Comparison of ENCODE assay signal across 8 cellular contexts in genomic region chr14:49633650-49634546, GRCh38. TPM values are rescaled to one million over a fixed set of nuclear protein-coding genes. Genes with fewer than 3 reads are reported as not detected.
DNase-seq lines count a peak whose midpoint lies in the region; ATAC-seq, FAIRE-seq and TF ChIP-seq lines count a peak whose summit lies in the region.

No MANE protein-coding gene starts in this region.

- peak overlapping the region; percentile 97 for H3K9ac ChIP-seq in keratinocyte (ENCODE audit: control insufficient read depth, extremely low read depth, insufficient read depth, low read length)

- dilution Hi-C loops in keratinocyte (cut with MboI; ENCODE audit: extremely low pct_ligation_motif_present, low sequenced_read_pairs) = no loop called here

- peaks cover 37% of the 10 kb centered on the region for H3K36me3 Mint-ChIP-seq in activated B cell treated with CpG ODN at 0.5 μM for 24 hours (ENCODE audit: low read depth)

- no peaks in the 10 kb centered on the region for H3K9me3 Mint-ChIP-seq in activated B cell treated with CpG ODN at 0.5 μM for 24 hours

- peak; percentile 77 for ATAC-seq in GM19023 (IDR thresholded peaks at IDR 0.05; ENCODE audit: unreplicated experiment)
- peak; percentile 72 for ATAC-seq in HG03196 (IDR thresholded peaks at IDR 0.05; ENCODE audit: unreplicated experiment)
- ATAC-seq in activated B cell treated with CpG ODN at 0.5 μM for 24 hours (ENCODE audit: low read depth) = peak; percentile 80

- H3K4me3 Mint-ChIP-seq in activated B cell treated with CpG ODN at 0.5 μM for 24 hours = peak overlapping the region; percentile 96

- H3K27ac ChIP-seq in caudate nucleus (ENCODE audit: low read depth, low read length) = peak overlapping the region; percentile 97
- peak overlapping the region; percentile 95 for H3K27ac ChIP-seq in keratinocyte (ENCODE audit: control insufficient read depth, insufficient read depth, low read length)

- no peaks in the 10 kb centered on the region for H3K27me3 Mint-ChIP-seq in activated B cell treated with CpG ODN at 0.5 μM for 24 hours

- no peaks in the 10 kb centered on the region for H3K27me3 ChIP-seq in keratinocyte (ENCODE audit: control insufficient read depth, extremely low read depth, insufficient read depth, low read length)

- H2AFZ ChIP-seq in keratinocyte (ENCODE audit: control insufficient read depth, low read length) = peak overlapping the region; percentile 84

- intact Hi-C loops in activated B cell treated with CpG ODN at 0.5 μM for 24 hours (cut with micrococcal nuclease) = loop anchor here (1.0 to 10.0 kb wide), 16 partner anchors 14 to 1191 kb away; partner anchors contain the start of genes DMAC2L, KLHDC1, KLHDC2 and L2HGDH

- H3K4me1 Mint-ChIP-seq in activated B cell treated with CpG ODN at 0.5 μM for 24 hours = peaks cover 66% of the 10 kb centered on the region

- peak overlapping the region; percentile 90 for H3K4me2 ChIP-seq in keratinocyte (ENCODE audit: control insufficient read depth, extremely low read depth, insufficient read depth, low read depth, low read length)

- POLR2A ChIA-PET in activated B cell treated with CpG ODN at 0.5 μM for 24 hours (lab: Charles Lee) = interaction anchor here (0.5 to 6.3 kb wide), 26 partner anchors 10 to 1038 kb away, joined by 3 to 235 read pairs (median 6); partner anchors contain the start of genes ARF6, KLHDC1, KLHDC2 and LRR1

- H3K36me3 ChIP-seq in keratinocyte (ENCODE audit: control insufficient read depth in 2 of 2, extremely low read depth in 1 of 2, insufficient read depth in 2 of 2, low read length in 2 of 2) = peaks cover 0 to 4% of the 10 kb centered on the region in 2 experiments

- no peaks in the 10 kb centered on the region for H3K9me3 ChIP-seq in keratinocyte (ENCODE audit: control insufficient read depth, low read depth, low read length)

- H4K20me1 ChIP-seq in keratinocyte (ENCODE audit: control insufficient read depth, extremely low read depth, insufficient read depth, low read length) = no peaks in the 10 kb centered on the region

- peak overlapping the region; percentile 97 to 98 (median 98) for H3K4me3 ChIP-seq in keratinocyte (ENCODE audit: control insufficient read depth in 2 of 3, extremely low read depth in 1 of 3, insufficient read depth in 2 of 3, low read depth in 1 of 3, low read length in 3 of 3)

- peaks cover 11% of the 10 kb centered on the region for H3K4me1 ChIP-seq in keratinocyte (ENCODE audit: control insufficient read depth, extremely low read depth, insufficient read depth, low read length)

- H3K9me1 ChIP-seq in keratinocyte (ENCODE audit: control insufficient read depth, extremely low read depth, insufficient read depth, low read length) = no peaks in the 10 kb centered on the region

- TF ChIP-seq CTCF in activated B cell treated with CpG ODN at 0.5 μM for 24 hours (IDR thresholded peaks at IDR 0.05) = no peak
- peak; percentile 69 to 95 (median 84) for TF ChIP-seq CTCF in keratinocyte (optimal IDR thresholded peaks at IDR 0.05 in 1 of 3, IDR thresholded peaks at IDR 0.05 in 1 of 3, conservative IDR thresholded peaks at IDR 0.05 in 1 of 3; ENCODE audit: extremely low read depth in 1 of 3, insufficient read depth in 2 of 3, low read length in 3 of 3)

- CTCF ChIA-PET in activated B cell treated with CpG ODN at 0.5 μM for 24 hours (lab: Charles Lee) = interaction anchor here (0.6 to 2.9 kb wide), 19 partner anchors 8 to 479 kb away, joined by 3 to 25 read pairs (median 4); partner anchors contain the start of genes KLHDC2, MGAT2, NEMF and POLE2

- peaks cover 83% of the 10 kb centered on the region for H3K79me2 ChIP-seq in keratinocyte (ENCODE audit: control insufficient read depth, insufficient read depth, low read length)

- DNase-seq in AG20443 (ENCODE audit: low spot score) (peak; percentile 94), NCI-H2227 treated with DMSO at 0.1 percent for 48 hours (lab: John Stamatoyannopoulos, UW) (peak; percentile 91), activated B cell treated with CpG ODN at 0.5 μM for 24 hours (peak; percentile 92), caudate nucleus (lab: John Stamatoyannopoulos, UW) (peak; percentile 40 to 96 (median 89)), keratinocyte (ENCODE audit: low read depth, low spot score) (peak; percentile 45)
- DNase-seq in stimulated activated CD4-positive, alpha-beta T cell treated with anti-CD3 and anti-CD28 coated beads, Interleukin-12 subunit alpha, Interleukin-12 subunit beta, amount 100 ng/mL, for 48 hours (ENCODE audit: low read depth in 2 of 3, low spot score in 1 of 3) = peak; percentile 85 to 94 (median 91)

- no peak for FAIRE-seq in keratinocyte (lab: Jason Lieb, UNC)

- peak overlapping the region; percentile 98 for H3K27ac Mint-ChIP-seq in activated B cell treated with CpG ODN at 0.5 μM for 24 hours

RNA-seq across cellular contexts. Expression of gene DNAAF2, which starts 1.1 kb away (rescaled TPM):
- total RNA-seq in activated B cell treated with CpG ODN at 0.5 μM for 24 hours = 8.5 and 8.6 TPM in 2 replicates
- polyA plus RNA-seq in keratinocyte = 6.5 to 9.5 TPM (median 6.9 TPM) in 3 replicates
- polyA plus RNA-seq in keratinocyte (2011; ENCODE audit: low read depth) = 7.9 TPM
- polyA plus RNA-seq in keratinocyte (2011; cell fraction: cytosol; rRNA removed) = 6.8 and 9.7 TPM in 2 replicates
- 4.2 and 6.2 TPM in 2 replicates for polyA plus RNA-seq in keratinocyte (2011; cell fraction: nucleus; rRNA removed)
- 5.9 and 7.1 TPM in 2 replicates for polyA plus RNA-seq in keratinocyte (2012; ENCODE audit: low replicate concordance)
- polyA minus RNA-seq in keratinocyte = 0.56 to 2.7 TPM (median 1.3 TPM) in 3 replicates
- polyA minus RNA-seq in keratinocyte (2011; cell fraction: cytosol; rRNA and poly(A)+ RNA removed) = 11.7 TPM
- 2.3 and 3.0 TPM in 2 replicates for polyA minus RNA-seq in keratinocyte (2011; cell fraction: nucleus; rRNA and poly(A)+ RNA removed)

RNA-seq across cellular contexts. Expression of gene MGAT2, which starts 13.3 kb away (rescaled TPM):
- total RNA-seq in activated B cell treated with CpG ODN at 0.5 μM for 24 hours = 39.7 and 40.5 TPM in 2 replicates
- polyA plus RNA-seq in keratinocyte = 20.7 to 27.9 TPM (median 24.0 TPM) in 3 replicates
- 5.4 TPM for polyA plus RNA-seq in keratinocyte (2011; ENCODE audit: low read depth)
- 16.4 and 24.0 TPM in 2 replicates for polyA plus RNA-seq in keratinocyte (2011; cell fraction: cytosol; rRNA removed)
- 22.6 and 25.3 TPM in 2 replicates for polyA plus RNA-seq in keratinocyte (2011; cell fraction: nucleus; rRNA removed)
- polyA plus RNA-seq in keratinocyte (2012; ENCODE audit: low replicate concordance) = 6.4 and 26.0 TPM in 2 replicates
- 6.5 to 20.8 TPM (median 17.6 TPM) in 3 replicates for polyA minus RNA-seq in keratinocyte
- 27.8 TPM for polyA minus RNA-seq in keratinocyte (2011; cell fraction: cytosol; rRNA and poly(A)+ RNA removed)
- 18.5 and 23.4 TPM in 2 replicates for polyA minus RNA-seq in keratinocyte (2011; cell fraction: nucleus; rRNA and poly(A)+ RNA removed)

RNA-seq across cellular contexts. Expression of gene RPL36AL, which starts 13.5 kb away (rescaled TPM):
- total RNA-seq in activated B cell treated with CpG ODN at 0.5 μM for 24 hours = 150 and 166 TPM in 2 replicates
- polyA plus RNA-seq in keratinocyte = 185 to 407 TPM (median 327 TPM) in 3 replicates
- 187 TPM for polyA plus RNA-seq in keratinocyte (2011; ENCODE audit: low read depth)
- polyA plus RNA-seq in keratinocyte (2011; cell fraction: cytosol; rRNA removed) = 455 and 462 TPM in 2 replicates
- 141 and 184 TPM in 2 replicates for polyA plus RNA-seq in keratinocyte (2011; cell fraction: nucleus; rRNA removed)
- 408 and 526 TPM in 2 replicates for polyA plus RNA-seq in keratinocyte (2012; ENCODE audit: low replicate concordance)
- 8.6 to 130 TPM (median 79.2 TPM) in 3 replicates for polyA minus RNA-seq in keratinocyte
- 76.0 TPM for polyA minus RNA-seq in keratinocyte (2011; cell fraction: cytosol; rRNA and poly(A)+ RNA removed)
- polyA minus RNA-seq in keratinocyte (2011; cell fraction: nucleus; rRNA and poly(A)+ RNA removed) = 17.8 and 27.2 TPM in 2 replicates

RNA-seq across cellular contexts. Expression of gene LRR1, which starts 35.2 kb away (rescaled TPM):
- total RNA-seq in activated B cell treated with CpG ODN at 0.5 μM for 24 hours = 15.1 and 19.9 TPM in 2 replicates
- polyA plus RNA-seq in keratinocyte = 10.9 to 22.7 TPM (median 14.1 TPM) in 3 replicates
- 2.0 TPM for polyA plus RNA-seq in keratinocyte (2011; ENCODE audit: low read depth)
- polyA plus RNA-seq in keratinocyte (2011; cell fraction: cytosol; rRNA removed) = 10.6 and 18.1 TPM in 2 replicates
- polyA plus RNA-seq in keratinocyte (2011; cell fraction: nucleus; rRNA removed) = 9.2 and 11.7 TPM in 2 replicates
- 8.0 and 17.0 TPM in 2 replicates for polyA plus RNA-seq in keratinocyte (2012; ENCODE audit: low replicate concordance)
- polyA minus RNA-seq in keratinocyte = 4.0 to 11.4 TPM (median 4.8 TPM) in 3 replicates
- polyA minus RNA-seq in keratinocyte (2011; cell fraction: cytosol; rRNA and poly(A)+ RNA removed) = 8.2 TPM
- 2.9 and 3.3 TPM in 2 replicates for polyA minus RNA-seq in keratinocyte (2011; cell fraction: nucleus; rRNA and poly(A)+ RNA removed)

RNA-seq across cellular contexts. Expression of gene RPS29, which starts 47.7 kb away (rescaled TPM):
- total RNA-seq in activated B cell treated with CpG ODN at 0.5 μM for 24 hours = 3,259 and 3,732 TPM in 2 replicates
- 3,884 to 7,725 TPM (median 4,926 TPM) in 3 replicates for polyA plus RNA-seq in keratinocyte
- polyA plus RNA-seq in keratinocyte (2011; ENCODE audit: low read depth) = 515 TPM
- 5,462 and 6,103 TPM in 2 replicates for polyA plus RNA-seq in keratinocyte (2011; cell fraction: cytosol; rRNA removed)
- polyA plus RNA-seq in keratinocyte (2011; cell fraction: nucleus; rRNA removed) = 1,833 and 2,478 TPM in 2 replicates
- 4,436 and 8,040 TPM in 2 replicates for polyA plus RNA-seq in keratinocyte (2012; ENCODE audit: low replicate concordance)
- 786 to 845 TPM (median 811 TPM) in 3 replicates for polyA minus RNA-seq in keratinocyte
- 924 TPM for polyA minus RNA-seq in keratinocyte (2011; cell fraction: cytosol; rRNA and poly(A)+ RNA removed)
- polyA minus RNA-seq in keratinocyte (2011; cell fraction: nucleus; rRNA and poly(A)+ RNA removed) = 146 and 147 TPM in 2 replicates

Comparison
In these comparisons a context has a peak if more than half of its experiments do, and no peak if none do; other contexts are left out.
1. Peak in every context shown above with its lines: DNase-seq, ATAC-seq, H3K4me3 ChIP-seq and H3K27ac ChIP-seq.